Comparison of ENCODE assay signal across 8 cellular contexts in the genomic region with DNA sequence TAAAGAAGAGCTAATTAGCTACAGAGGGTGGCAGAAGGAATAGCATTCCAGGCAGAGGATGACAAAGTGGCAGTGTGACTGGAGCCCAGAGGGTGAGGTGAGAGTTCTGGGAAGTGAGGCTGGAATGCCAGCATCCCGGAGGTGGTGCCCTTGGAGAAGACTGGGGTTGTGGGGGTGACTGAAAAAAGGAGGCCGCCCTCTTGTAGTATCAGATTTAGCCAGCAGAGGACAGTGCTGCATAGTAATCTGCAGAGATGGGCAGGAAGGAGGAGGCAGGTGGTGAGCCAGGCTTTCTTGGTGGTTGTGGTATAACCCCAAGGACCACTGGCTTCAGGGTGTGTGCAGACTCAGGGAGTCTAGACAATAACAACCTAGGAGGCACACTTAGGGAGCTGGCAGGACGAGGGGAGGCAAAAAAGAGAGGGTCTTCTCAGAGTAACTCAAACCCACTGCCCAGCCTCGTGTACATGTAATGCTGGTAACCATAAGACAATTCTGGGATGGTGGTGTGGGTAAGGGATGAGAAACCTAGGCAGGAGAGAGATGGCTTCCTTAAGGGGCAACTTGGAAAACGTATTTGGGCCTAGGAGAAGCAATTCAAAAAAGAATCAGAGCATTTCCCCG. TPM values are rescaled to one million over a fixed set of nuclear protein-coding genes. Genes with fewer than 3 reads are reported as not detected.
DNase-seq lines count a peak whose midpoint lies in the region; ATAC-seq, FAIRE-seq and TF ChIP-seq lines count a peak whose summit lies in the region.

No MANE protein-coding gene starts in this region.

- no peaks in the 10 kb centered on the region for H3K9me3 Mint-ChIP-seq in WTC11

- H3K27me3 ChIP-seq in bronchial epithelial cell (ENCODE audit: control insufficient read depth, insufficient read depth, low read length), result no peaks in the 10 kb centered on the region

- peak; percentile 95 for ATAC-seq in WTC11

- H3K4me1 Mint-ChIP-seq in WTC11, result no peaks in the 10 kb centered on the region

- no peaks in the 10 kb centered on the region for H3K36me3 Mint-ChIP-seq in WTC11

- no peak overlapping the region for H3K27ac Mint-ChIP-seq in WTC11

- no peak overlapping the region for H3K4me3 Mint-ChIP-seq in WTC11

- peak; percentile 36 for FAIRE-seq in bronchial epithelial cell (lab: Jason Lieb, UNC)

- CTCF ChIA-PET in WTC11 (lab: Charles Lee), result interaction anchor here (1.0 to 3.7 kb wide), 2 partner anchors 10 to 120 kb away, joined by 3 to 12 read pairs; no protein-coding TSS in a partner anchor

- no peaks in the 10 kb centered on the region for H3K36me3 ChIP-seq in bronchial epithelial cell (ENCODE audit: control insufficient read depth, insufficient read depth, low read length)

- TF ChIP-seq CTCF in HFF-Myc (IDR thresholded peaks at IDR 0.05; ENCODE audit: low read depth, low read length, missing control alignments) (peak; percentile 79), WTC11 (IDR thresholded peaks at IDR 0.05) (peak; percentile 87), bronchial epithelial cell (IDR thresholded peaks at IDR 0.05; ENCODE audit: insufficient read depth, low read length, severe bottlenecking) (peak; percentile 95)

- no peak overlapping the region for H3K4me3 ChIP-seq in HFF-Myc (replicated peaks; ENCODE audit: low read depth, low read length)
- no peak overlapping the region for H3K4me3 ChIP-seq in bronchial epithelial cell (ENCODE audit: low read depth, low read length)

- POLR2A ChIA-PET in WTC11 (lab: Charles Lee), result no interaction called here

- DNase-seq in DMS53 treated with DMSO at 0.1 percent for 48 hours (lab: John Stamatoyannopoulos, UW; ENCODE audit: unreplicated experiment) (peak; percentile 74), HFF-Myc (ENCODE audit: extremely low read depth, low read depth) (peak; percentile 21), NCI-H2196 (lab: John Stamatoyannopoulos, UW; ENCODE audit: unreplicated experiment) (peak; percentile 63), WTC11 (ENCODE audit: low spot score) (peak; percentile 86), bronchial epithelial cell (ENCODE audit: low read depth) (peak; percentile 49), lung microvascular endothelial cell (ENCODE audit: low read depth in 2 of 2) (peak; percentile 51 to 59), cerebellar nuclear complex (lab: John Stamatoyannopoulos, UW) (no peak)
- peak; percentile 87 for DNase-seq in stimulated activated CD8-positive, alpha-beta memory T cell treated with anti-CD3 and anti-CD28 coated beads, Interleukin-4, amount 100 ng/mL, for 48 hours

- no peaks in the 10 kb centered on the region; the same call in 1 of the 2 replicates for H3K27me3 Mint-ChIP-seq in WTC11 (ENCODE audit: low read depth)

TF ChIP-seq in WTC11, 78 proteins besides CTCF, POLR2A, EP300 and RAD21:
- no peak for TF ChIP-seq ZNF396 (CRISPR knock-in tag; IDR thresholded peaks at IDR 0.05; ENCODE audit: borderline replicate concordance)
- TF ChIP-seq, protein P1, sequence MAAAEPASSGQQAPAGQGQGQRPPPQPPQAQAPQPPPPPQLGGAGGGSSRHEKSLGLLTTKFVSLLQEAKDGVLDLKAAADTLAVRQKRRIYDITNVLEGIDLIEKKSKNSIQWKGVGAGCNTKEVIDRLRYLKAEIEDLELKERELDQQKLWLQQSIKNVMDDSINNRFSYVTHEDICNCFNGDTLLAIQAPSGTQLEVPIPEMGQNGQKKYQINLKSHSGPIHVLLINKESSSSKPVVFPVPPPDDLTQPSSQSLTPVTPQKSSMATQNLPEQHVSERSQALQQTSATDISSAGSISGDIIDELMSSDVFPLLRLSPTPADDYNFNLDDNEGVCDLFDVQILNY (CRISPR knock-in tag; IDR thresholded peaks at IDR 0.05), result no peak
- no peak for TF ChIP-seq ESRRA (CRISPR knock-in tag; IDR thresholded peaks at IDR 0.05; ENCODE audit: borderline replicate concordance)
- TF ChIP-seq ZNF416 (CRISPR knock-in tag; IDR thresholded peaks at IDR 0.05), result no peak
- no peak for TF ChIP-seq ZNF121 (CRISPR knock-in tag; IDR thresholded peaks at IDR 0.05)
- TF ChIP-seq CBFB (CRISPR knock-in tag; IDR thresholded peaks at IDR 0.05; ENCODE audit: low read depth), result no peak
- no peak for TF ChIP-seq ZNF671 (CRISPR knock-in tag; IDR thresholded peaks at IDR 0.05)
- TF ChIP-seq GTF2I (CRISPR knock-in tag; conservative IDR thresholded peaks at IDR 0.05), result no peak
- TF ChIP-seq, protein P2, sequence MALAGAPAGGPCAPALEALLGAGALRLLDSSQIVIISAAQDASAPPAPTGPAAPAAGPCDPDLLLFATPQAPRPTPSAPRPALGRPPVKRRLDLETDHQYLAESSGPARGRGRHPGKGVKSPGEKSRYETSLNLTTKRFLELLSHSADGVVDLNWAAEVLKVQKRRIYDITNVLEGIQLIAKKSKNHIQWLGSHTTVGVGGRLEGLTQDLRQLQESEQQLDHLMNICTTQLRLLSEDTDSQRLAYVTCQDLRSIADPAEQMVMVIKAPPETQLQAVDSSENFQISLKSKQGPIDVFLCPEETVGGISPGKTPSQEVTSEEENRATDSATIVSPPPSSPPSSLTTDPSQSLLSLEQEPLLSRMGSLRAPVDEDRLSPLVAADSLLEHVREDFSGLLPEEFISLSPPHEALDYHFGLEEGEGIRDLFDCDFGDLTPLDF (CRISPR knock-in tag; IDR thresholded peaks at IDR 0.05), result no peak
- TF ChIP-seq, protein P3, sequence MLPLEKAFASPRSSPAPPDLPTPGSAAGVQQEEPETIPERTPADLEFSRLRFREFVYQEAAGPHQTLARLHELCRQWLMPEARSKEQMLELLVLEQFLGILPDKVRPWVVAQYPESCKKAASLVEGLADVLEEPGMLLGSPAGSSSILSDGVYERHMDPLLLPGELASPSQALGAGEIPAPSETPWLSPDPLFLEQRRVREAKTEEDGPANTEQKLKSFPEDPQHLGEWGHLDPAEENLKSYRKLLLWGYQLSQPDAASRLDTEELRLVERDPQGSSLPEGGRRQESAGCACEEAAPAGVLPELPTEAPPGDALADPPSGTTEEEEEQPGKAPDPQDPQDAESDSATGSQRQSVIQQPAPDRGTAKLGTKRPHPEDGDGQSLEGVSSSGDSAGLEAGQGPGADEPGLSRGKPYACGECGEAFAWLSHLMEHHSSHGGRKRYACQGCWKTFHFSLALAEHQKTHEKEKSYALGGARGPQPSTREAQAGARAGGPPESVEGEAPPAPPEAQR (CRISPR knock-in tag; IDR thresholded peaks at IDR 0.05), result no peak
- TF ChIP-seq, protein P4, sequence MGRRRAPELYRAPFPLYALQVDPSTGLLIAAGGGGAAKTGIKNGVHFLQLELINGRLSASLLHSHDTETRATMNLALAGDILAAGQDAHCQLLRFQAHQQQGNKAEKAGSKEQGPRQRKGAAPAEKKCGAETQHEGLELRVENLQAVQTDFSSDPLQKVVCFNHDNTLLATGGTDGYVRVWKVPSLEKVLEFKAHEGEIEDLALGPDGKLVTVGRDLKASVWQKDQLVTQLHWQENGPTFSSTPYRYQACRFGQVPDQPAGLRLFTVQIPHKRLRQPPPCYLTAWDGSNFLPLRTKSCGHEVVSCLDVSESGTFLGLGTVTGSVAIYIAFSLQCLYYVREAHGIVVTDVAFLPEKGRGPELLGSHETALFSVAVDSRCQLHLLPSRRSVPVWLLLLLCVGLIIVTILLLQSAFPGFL (CRISPR knock-in tag; IDR thresholded peaks at IDR 0.05; ENCODE audit: borderline replicate concordance), result no peak
- TF ChIP-seq ZNF219 (CRISPR knock-in tag; IDR thresholded peaks at IDR 0.05; ENCODE audit: borderline replicate concordance), result no peak
- TF ChIP-seq, protein P5, sequence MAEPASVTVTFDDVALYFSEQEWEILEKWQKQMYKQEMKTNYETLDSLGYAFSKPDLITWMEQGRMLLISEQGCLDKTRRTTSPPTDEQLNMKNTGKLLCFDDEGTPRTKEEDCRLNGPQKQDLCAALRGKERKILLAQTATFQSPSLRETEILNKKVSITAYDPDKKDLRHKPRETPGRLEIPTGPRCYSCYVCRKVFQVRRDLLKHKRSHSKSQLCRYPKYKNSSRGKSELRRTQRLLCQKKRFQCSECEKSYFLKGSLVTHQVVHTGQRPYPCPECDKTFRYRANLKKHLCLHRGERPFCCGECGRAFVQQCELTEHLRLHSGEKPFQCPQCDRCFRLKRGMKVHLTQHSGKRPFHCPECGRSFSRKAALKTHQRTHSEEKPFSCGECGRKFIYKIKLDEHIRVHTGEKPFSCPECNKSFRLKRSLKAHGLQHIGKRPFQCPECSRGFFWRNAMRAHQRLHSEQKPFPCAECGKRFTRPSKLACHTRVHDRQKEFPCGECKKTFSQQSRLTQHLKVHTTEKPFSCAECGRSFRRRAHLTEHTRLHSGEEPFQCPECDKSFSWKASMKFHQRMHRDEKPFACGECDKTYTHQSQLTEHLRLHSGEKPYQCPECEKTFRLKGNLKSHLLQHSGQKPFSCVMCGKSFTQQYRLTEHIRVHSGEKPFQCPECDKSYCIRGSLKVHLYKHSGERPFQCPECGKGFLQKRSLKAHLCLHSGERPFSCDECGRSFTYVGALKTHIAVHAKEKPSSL (CRISPR knock-in tag; conservative IDR thresholded peaks at IDR 0.05), result no peak
- TF ChIP-seq, protein P6, sequence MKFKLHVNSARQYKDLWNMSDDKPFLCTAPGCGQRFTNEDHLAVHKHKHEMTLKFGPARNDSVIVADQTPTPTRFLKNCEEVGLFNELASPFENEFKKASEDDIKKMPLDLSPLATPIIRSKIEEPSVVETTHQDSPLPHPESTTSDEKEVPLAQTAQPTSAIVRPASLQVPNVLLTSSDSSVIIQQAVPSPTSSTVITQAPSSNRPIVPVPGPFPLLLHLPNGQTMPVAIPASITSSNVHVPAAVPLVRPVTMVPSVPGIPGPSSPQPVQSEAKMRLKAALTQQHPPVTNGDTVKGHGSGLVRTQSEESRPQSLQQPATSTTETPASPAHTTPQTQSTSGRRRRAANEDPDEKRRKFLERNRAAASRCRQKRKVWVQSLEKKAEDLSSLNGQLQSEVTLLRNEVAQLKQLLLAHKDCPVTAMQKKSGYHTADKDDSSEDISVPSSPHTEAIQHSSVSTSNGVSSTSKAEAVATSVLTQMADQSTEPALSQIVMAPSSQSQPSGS (CRISPR knock-in tag; IDR thresholded peaks at IDR 0.05; ENCODE audit: borderline replicate concordance, low read depth), result no peak
- TF ChIP-seq ZNF232 (CRISPR knock-in tag; IDR thresholded peaks at IDR 0.05), result no peak

RNA-seq across cellular contexts. Expression of a gene that starts 30.5 kb away (rescaled TPM):
- total RNA-seq in WTC11 (2021) (0.13 to 0.44 TPM (median 0.41 TPM) in 3 replicates), bronchial epithelial cell (under 0.01 and 0.13 TPM in 2 replicates), lung microvascular endothelial cell (under 0.01 TPM in 1 of 2 replicates, not detected in the other)

RNA-seq across cellular contexts. Expression of a gene that starts 43.6 kb away (rescaled TPM):
- total RNA-seq in WTC11 (2021) (18.8 to 21.6 TPM (median 21.4 TPM) in 3 replicates), bronchial epithelial cell (29.4 and 30.8 TPM in 2 replicates), lung microvascular endothelial cell (9.6 and 11.9 TPM in 2 replicates)

RNA-seq across cellular contexts. Expression of a gene that starts 48.8 kb away (rescaled TPM):
- 0.11 TPM in 1 of 3 replicates, not detected in the others for total RNA-seq in WTC11 (2021)
- not detected in 2 replicates for total RNA-seq in bronchial epithelial cell
- not detected in 2 replicates for total RNA-seq in lung microvascular endothelial cell

Comparison
In these comparisons a context has a peak if more than half of its experiments do, and no peak if none do; other contexts are left out.
1. DNase-seq: peak in DMS53 treated with DMSO at 0.1 percent for 48 hours (single experiment), HFF-Myc (single experiment), NCI-H2196 (single experiment), WTC11 (single experiment), bronchial epithelial cell (single experiment), lung microvascular endothelial cell (2 of 2) and stimulated activated CD8-positive, alpha-beta memory T cell treated with anti-CD3 and anti-CD28 coated beads, Interleukin-4, amount 100 ng/mL, for 48 hours (single experiment); none in cerebellar nuclear complex (0 of 2).
2. Peak in every context shown above with its lines, with median percentiles within 50 percentile points of each other: CTCF ChIP-seq.